Comparison of ENCODE assay signal across 16 cellular contexts in genomic region chr2:74007120-74007519, GRCh38. TPM values are rescaled to one million over a fixed set of nuclear protein-coding genes. Genes with fewer than 3 reads are reported as not detected.
DNase-seq lines count a peak whose midpoint lies in the region; ATAC-seq and TF ChIP-seq lines count a peak whose summit lies in the region.
"Had no signal": no experiment of that assay in that cellular context is flagged by ENCODE, and none has a peak within 500 bp of the region (broad histone marks: within the 10 kb centered on the region; RNA-seq: fewer than 3 reads in every experiment).

No MANE protein-coding gene starts in this region.

- intact Hi-C loops in posterior vena cava (cut with DNase I) = no loop called here

- H2BK15ac ChIP-seq in mesendoderm (replicated peaks; ENCODE audit: low read depth) = no peak overlapping the region

- WGBS in mesendoderm (ENCODE audit: extremely low coverage, insufficient coverage, low lambda C conversion rate) = no CpG with 5 or more reads among the region's 4 CpGs

- H3K27ac ChIP-seq in mesendoderm (ENCODE audit: low read depth, low read length) = no peak overlapping the region
- H3K27ac ChIP-seq: left lung had no signal

- no peak overlapping the region for H2BK120ac ChIP-seq in mesendoderm (ENCODE audit: low read depth, low read length)

- H3K79me1 ChIP-seq in mesendoderm (ENCODE audit: low read length) = peaks cover 27% of the 10 kb centered on the region

- no peak overlapping the region for H3K18ac ChIP-seq in mesendoderm (ENCODE audit: low read length)

- ATAC-seq in HG02981 (IDR thresholded peaks at IDR 0.05; ENCODE audit: unreplicated experiment) = no peak
- ATAC-seq: left lung had no signal

- H3K4ac ChIP-seq in mesendoderm (ENCODE audit: low read depth, low read length) = no peak overlapping the region

- H3K4me1 ChIP-seq in mesendoderm (ENCODE audit: control insufficient read depth, low read depth, low read length) = peaks cover 36% of the 10 kb centered on the region

- H3K4me2 ChIP-seq in mesendoderm (ENCODE audit: low read length) = no peak overlapping the region

- TF ChIP-seq CTCF in cardiac fibroblast (IDR thresholded peaks at IDR 0.05; ENCODE audit: low read depth, low read length) = no peak

- peak overlapping the region; percentile 22 for H3K56ac ChIP-seq in mesendoderm (ENCODE audit: low read length)

- H3K36me3 ChIP-seq in mesendoderm (ENCODE audit: control insufficient read depth, insufficient read depth, low read length) = no peaks in the 10 kb centered on the region

- H3K9ac ChIP-seq in mesendoderm (ENCODE audit: low read length) = no peak overlapping the region

- no peak overlapping the region for H3K23ac ChIP-seq in mesendoderm (ENCODE audit: low read length)

- no peak overlapping the region for H4K5ac ChIP-seq in mesendoderm (ENCODE audit: low read length)

- no peak overlapping the region for H2BK5ac ChIP-seq in mesendoderm (ENCODE audit: low read length)

- no peak overlapping the region for H3K4me3 ChIP-seq in cardiac fibroblast (replicated peaks in 1 of 2; ENCODE audit: low read depth in 2 of 2, low read length in 2 of 2)
- no peak overlapping the region for H3K4me3 ChIP-seq in mesendoderm (ENCODE audit: low read length)
- H3K4me3 ChIP-seq: left lung had no signal

- peak; percentile 38 for DNase-seq in activated CD8-positive, alpha-beta memory T cell treated with anti-CD3 and anti-CD28 coated beads for 24 hours
- no peak for DNase-seq in activated CD8-positive, alpha-beta memory T cell treated with anti-CD3 and anti-CD28 coated beads, Interleukin-2, amount 50 U/mL, for 4 hours
- DNase-seq in cardiac fibroblast (ENCODE audit: low read depth in 2 of 2) = peak; percentile 37 to 80
- DNase-seq in mesendoderm = no peak
- DNase-seq in stromal cell of bone marrow (ENCODE audit: low read depth) = peak; percentile 58
- DNase-seq in posterior vena cava (ENCODE audit: low spot score) = no peak
- no peak for DNase-seq in activated CD4-positive, CD25-positive, alpha-beta regulatory T cell (lab: John Stamatoyannopoulos, UW)
- DNase-seq: activated CD4-positive, alpha-beta T cell treated with anti-CD3 and anti-CD28 coated beads, Interleukin-2, amount 10 ng/mL, durations not matched to agents 24 days and 14 days; activated naive CD4-positive, alpha-beta T cell treated with anti-CD3 and anti-CD28 coated beads, Interleukin-2, amount 50 U/mL, for 16 hours; CD4-positive, alpha-beta T cell; cortex of kidney; DMS79; left lung; NCI-H1436; small intestine had no signal

- peaks cover 27% of the 10 kb centered on the region for H3K79me2 ChIP-seq in mesendoderm (ENCODE audit: control insufficient read depth, insufficient read depth, low read length)

- no peak overlapping the region for H4K8ac ChIP-seq in mesendoderm (ENCODE audit: low read depth, low read length)

- no peaks in the 10 kb centered on the region for H3K27me3 ChIP-seq in mesendoderm (ENCODE audit: insufficient read depth, low read length, poor library complexity)
- H3K27me3 ChIP-seq: left lung had no signal

- no peak overlapping the region for H2AK5ac ChIP-seq in mesendoderm (ENCODE audit: low read length)

RNA-seq across cellular contexts. Expression of gene TET3, which starts 22.4 kb away (rescaled TPM):
- 7.5 TPM for polyA plus RNA-seq in mesendoderm (2013, experiment 1 of 2)
- 6.9 TPM for polyA plus RNA-seq in mesendoderm (2013, experiment 2 of 2)
- 1 to 10 TPM; 6.6 to 8.5 TPM for total RNA-seq in posterior vena cava

Comparison
In these comparisons a context has a peak if more than half of its experiments do, and no peak if none do; other contexts are left out.
1. DNase-seq: peak in activated CD8-positive, alpha-beta memory T cell treated with anti-CD3 and anti-CD28 coated beads for 24 hours (single experiment), cardiac fibroblast (2 of 2) and stromal cell of bone marrow (single experiment); none in activated CD8-positive, alpha-beta memory T cell treated with anti-CD3 and anti-CD28 coated beads, Interleukin-2, amount 50 U/mL, for 4 hours (single experiment), mesendoderm (single experiment), posterior vena cava (single experiment) and activated CD4-positive, CD25-positive, alpha-beta regulatory T cell (0 of 4).